ENCODE assay signal across 8 cellular contexts in the genomic region with DNA sequence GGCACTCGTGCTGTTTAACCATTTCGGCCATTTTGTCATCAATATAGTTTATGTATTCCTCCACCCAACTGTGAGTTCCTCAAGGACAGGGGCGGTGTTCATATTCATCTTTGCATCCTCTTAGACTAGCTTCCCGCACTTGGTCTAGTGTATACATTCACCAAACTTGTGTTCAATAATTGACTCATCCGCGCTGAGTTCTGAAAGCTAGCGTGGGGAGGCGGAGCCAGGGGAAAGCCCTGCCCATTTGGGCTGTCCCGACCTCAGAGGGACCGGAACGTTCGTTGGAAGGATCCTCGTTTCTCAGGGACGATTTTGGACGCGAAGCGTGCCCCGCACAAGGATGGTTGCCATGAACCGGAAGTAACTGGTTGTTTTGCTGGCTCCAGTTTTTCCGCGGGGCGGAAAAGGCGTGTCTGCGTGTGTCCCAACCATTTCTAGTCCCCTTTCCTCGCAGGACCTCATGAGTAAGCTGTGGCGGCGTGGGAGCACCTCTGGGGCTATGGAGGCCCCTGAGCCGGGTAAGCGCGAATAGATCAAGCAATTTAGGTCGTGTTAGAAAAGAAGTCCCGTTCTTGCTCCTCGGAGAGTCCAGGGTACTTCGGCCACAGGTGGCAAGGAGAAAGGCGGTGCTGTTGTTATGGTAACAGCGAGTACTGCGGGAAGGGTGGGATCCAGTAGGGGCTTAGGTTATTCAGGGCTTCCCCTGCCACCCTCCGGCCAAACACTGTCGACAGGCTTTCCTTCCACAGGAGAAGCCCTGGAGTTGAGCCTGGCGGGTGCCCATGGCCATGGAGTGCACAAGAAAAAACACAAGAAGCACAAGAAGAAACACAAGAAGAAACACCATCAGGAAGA. TPM values are rescaled to one million over a fixed set of nuclear protein-coding genes. Genes with fewer than 3 reads are reported as not detected.
DNase-seq lines count a peak whose midpoint lies in the region; FAIRE-seq and TF ChIP-seq lines count a peak whose summit lies in the region.

A gene (plus strand): TSS at position 434 of the 858 bp plus-strand sequence. CDS start 30 bp downstream, at position 464.

- no peaks in the 10 kb centered on the region for H3K9me3 Mint-ChIP-seq in HFFc6
- H3K9me3 Mint-ChIP-seq in activated naive CD4-positive, alpha-beta T cell treated with anti-CD3 and anti-CD28 coated beads, Interleukin-2, amount 10 ng/mL, durations not matched to agents 7 days and 5 days = no peaks in the 10 kb centered on the region

- H3K27me3 ChIP-seq in suprapubic skin = no peaks in the 10 kb centered on the region

- H3K4me1 ChIP-seq in suprapubic skin = peaks cover 42% of the 10 kb centered on the region

- peak within 1 kb of the TSS; percentile 94 for H3K4me3 Mint-ChIP-seq in HFFc6
- H3K4me3 Mint-ChIP-seq in activated naive CD4-positive, alpha-beta T cell treated with anti-CD3 and anti-CD28 coated beads, Interleukin-2, amount 10 ng/mL, durations not matched to agents 7 days and 5 days = peak within 1 kb of the TSS; percentile 92

- H3K27me3 Mint-ChIP-seq in HFFc6 (ENCODE audit: insufficient read depth) = no peaks in the 10 kb centered on the region; the same call in none of the 2 replicates
- peaks cover 4% of the 10 kb centered on the region for H3K27me3 Mint-ChIP-seq in activated naive CD4-positive, alpha-beta T cell treated with anti-CD3 and anti-CD28 coated beads, Interleukin-2, amount 10 ng/mL, durations not matched to agents 7 days and 5 days

- H3K27ac Mint-ChIP-seq in HFFc6 = peak within 1 kb of the TSS; percentile 79
- H3K27ac Mint-ChIP-seq in activated naive CD4-positive, alpha-beta T cell treated with anti-CD3 and anti-CD28 coated beads, Interleukin-2, amount 10 ng/mL, durations not matched to agents 7 days and 5 days = peak within 1 kb of the TSS; percentile 98

- H3K36me3 Mint-ChIP-seq in HFFc6 (ENCODE audit: low read depth) = no peaks in the 10 kb centered on the region
- H3K36me3 Mint-ChIP-seq in activated naive CD4-positive, alpha-beta T cell treated with anti-CD3 and anti-CD28 coated beads, Interleukin-2, amount 10 ng/mL, durations not matched to agents 7 days and 5 days = peaks cover 22% of the 10 kb centered on the region

- H3K4me3 ChIP-seq in NB4 (ENCODE audit: low read depth, low read length) (peak within 1 kb of the TSS; percentile 87), SK-N-MC (peak within 1 kb of the TSS; percentile 87), suprapubic skin (peak within 1 kb of the TSS; percentile 78)

- TF ChIP-seq EP300 in suprapubic skin (IDR thresholded peaks at IDR 0.05) = no peak

- DNase-seq in GF-D8 (lab: John Stamatoyannopoulos, UW) = peak; percentile 85
- DNase-seq in HFFc6 = peak; percentile 98
- peak; percentile 99 for DNase-seq in NB4 (ENCODE audit: low read depth)
- DNase-seq in SK-N-MC (ENCODE audit: low read depth, low spot score) = peak; percentile 95
- peak; percentile 97 for DNase-seq in activated naive CD4-positive, alpha-beta T cell treated with anti-CD3 and anti-CD28 coated beads, Interleukin-2, amount 10 ng/mL, durations not matched to agents 7 days and 5 days
- DNase-seq in frontal cortex (ENCODE audit: low spot score in 2 of 2) = peak; percentile 82 to 84
- DNase-seq in non-pigmented ciliary epithelial cell (ENCODE audit: low read depth) = peak; percentile 96
- peak; percentile 97 to 98 for DNase-seq in suprapubic skin (ENCODE audit: low spot score in 2 of 2)

- 2% methylated on average over 26 of the region's 40 CpGs for WGBS in suprapubic skin

- H3K27ac ChIP-seq in SK-N-MC (0 out of 2 replicates have a peak within 1 kb of the TSS, but pooled peaks have one; percentile 56), suprapubic skin (peak within 1 kb of the TSS; percentile 73)

- H3K36me3 ChIP-seq in SK-N-MC (ENCODE audit: insufficient read depth, low read length) (no peaks in the 10 kb centered on the region), suprapubic skin (no peaks in the 10 kb centered on the region)

- TF ChIP-seq POLR2A in NB4 (IDR thresholded peaks at IDR 0.05; ENCODE audit: extremely low read depth, insufficient read length) (peak; percentile 58), suprapubic skin (IDR thresholded peaks at IDR 0.05) (no peak)

- peak within 1 kb of the TSS; percentile 71 for H3K9ac ChIP-seq in SK-N-MC (ENCODE audit: insufficient read length)

- TF ChIP-seq CTCF in HFFc6 (IDR thresholded peaks at IDR 0.05) (no peak), NB4 (IDR thresholded peaks at IDR 0.05; ENCODE audit: low read depth, low read length) (no peak), suprapubic skin (IDR thresholded peaks at IDR 0.05) (no peak)

- H3K4me1 Mint-ChIP-seq in HFFc6 (ENCODE audit: low read depth) = peaks cover 40% of the 10 kb centered on the region
- peaks cover 68% of the 10 kb centered on the region for H3K4me1 Mint-ChIP-seq in activated naive CD4-positive, alpha-beta T cell treated with anti-CD3 and anti-CD28 coated beads, Interleukin-2, amount 10 ng/mL, durations not matched to agents 7 days and 5 days

- peak; percentile 30 for FAIRE-seq in frontal cortex (lab: Jason Lieb, UNC)

- CTCF ChIA-PET in activated naive CD4-positive, alpha-beta T cell treated with anti-CD3 and anti-CD28 coated beads, Interleukin-2, amount 10 ng/mL, durations not matched to agents 7 days and 5 days (lab: Charles Lee) = interaction anchor here (1.1 to 4.3 kb wide), 6 partner anchors 10 to 132 kb away, joined by 3 to 25 read pairs (median 4); a partner anchor contains a TSS

- H3K9me3 ChIP-seq in SK-N-MC (ENCODE audit: low read depth, low read length) = no peaks in the 10 kb centered on the region
- no peaks in the 10 kb centered on the region for H3K9me3 ChIP-seq in suprapubic skin

RNA-seq across cellular contexts. Expression of the gene that starts here (rescaled TPM):
- total RNA-seq in HFFc6 (2021; fragmentation: NEBNext Ultra II Directional; extraction: Animal tissue kit (Norgen Biotek cat#: 25700)) = 10 to 100 TPM; 18.4 to 26.9 (median 21.4) TPM
- 9.8 TPM for total RNA-seq in frontal cortex
- total RNA-seq in suprapubic skin = 10 to 100 TPM; 15.9 to 75.9 (median 36.0) TPM

Comparison
In these comparisons a context has a peak if more than half of its experiments do, and no peak if none do; other contexts are left out.
1. Peak in every context shown above with its lines: DNase-seq, H3K4me3 ChIP-seq and H3K27ac ChIP-seq.